In the genomic region with DNA sequence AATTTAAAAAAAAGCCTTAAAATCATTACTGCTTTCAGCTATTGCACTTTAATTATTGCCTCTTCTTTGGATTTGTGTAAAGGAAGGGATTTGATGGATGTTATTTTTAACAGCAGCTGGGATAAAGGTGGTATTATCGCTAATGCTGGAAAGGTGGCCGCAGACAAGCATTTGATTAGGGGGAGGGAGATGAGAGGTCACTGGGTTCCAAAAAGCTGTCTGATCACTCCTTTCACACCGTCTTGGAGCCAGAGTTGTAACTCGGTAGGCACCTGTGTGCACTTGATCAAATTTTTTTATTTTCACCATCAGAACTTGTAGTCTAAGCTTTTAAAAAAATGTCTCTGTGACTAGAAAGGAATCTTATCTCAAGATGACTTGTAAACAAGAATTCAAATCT, we compare ENCODE assay signal across 20 cellular contexts.
DNase-seq lines count a peak whose midpoint lies in the region; ATAC-seq and TF ChIP-seq lines count a peak whose summit lies in the region.
"Had no signal": no experiment of that assay in that cellular context is flagged by ENCODE, and none has a peak within 500 bp of the region (broad histone marks: within the 10 kb centered on the region; RNA-seq: fewer than 3 reads in every experiment).

No MANE protein-coding gene starts in this region.

- H3K4me3 ChIP-seq in GM23338 (no peak overlapping the region), heart right ventricle (peak overlapping the region in 6 of 10 donors; percentile 0 to 26 (median 12)), sigmoid colon (peak overlapping the region; percentile 0 to 46 (median 32))
- H3K4me3 ChIP-seq: BLaER1 treated with 17β-estradiol and CSF1 and Interleukin-3, amounts not matched to agents 10 nM and 100 nM; SK-N-MC had no signal

- H3F3A ChIP-seq in GM23338 (replicated peaks; ENCODE audit: low read depth) = no peaks in the 10 kb centered on the region

- no peak overlapping the region for H3K4me3 Mint-ChIP-seq in GM23338
- H3K4me3 Mint-ChIP-seq in activated naive CD8-positive, alpha-beta T cell treated with anti-CD3 and anti-CD28 coated beads, Interleukin-2, amount 50 U/mL, for 24 hours = no peak overlapping the region
- H3K4me3 Mint-ChIP-seq: CD8-positive, alpha-beta T cell had no signal

- no peaks in the 10 kb centered on the region for H4K20me1 ChIP-seq in GM23338 (replicated peaks; ENCODE audit: insufficient read depth)
- H4K20me1 ChIP-seq: BLaER1 treated with 17β-estradiol and CSF1 and Interleukin-3, amounts not matched to agents 10 nM and 100 nM had no signal

- peaks cover 21% of the 10 kb centered on the region for H3K4me1 Mint-ChIP-seq in GM23338
- peaks cover 2% of the 10 kb centered on the region for H3K4me1 Mint-ChIP-seq in activated naive CD8-positive, alpha-beta T cell treated with anti-CD3 and anti-CD28 coated beads, Interleukin-2, amount 50 U/mL, for 24 hours

- TF ChIP-seq CTCF in GM23338 (conservative IDR thresholded peaks at IDR 0.05; ENCODE audit: low read depth in 2 of 2) (no peak), heart right ventricle (IDR thresholded peaks at IDR 0.05) (no peak), sigmoid colon (IDR thresholded peaks at IDR 0.05) (no peak), GM10266 (IDR thresholded peaks at IDR 0.05; ENCODE audit: control insufficient read depth, insufficient read depth, low read depth, missing control alignments) (no peak)

- no peak overlapping the region for H3K27ac ChIP-seq in GM23338 (ENCODE audit: low read depth)
- H3K27ac ChIP-seq in heart right ventricle = peak overlapping the region; percentile 14 to 74 (median 60)
- peak overlapping the region; percentile 61 to 83 (median 76) for H3K27ac ChIP-seq in sigmoid colon
- H3K27ac ChIP-seq: BLaER1 treated with 17β-estradiol and CSF1 and Interleukin-3, amounts not matched to agents 10 nM and 100 nM; SK-N-MC had no signal

- peaks cover 5% of the 10 kb centered on the region; the same call in 1 of the 2 replicates for H3K9me2 ChIP-seq in GM23338 (ENCODE audit: insufficient read depth)

- H2AFZ ChIP-seq in GM23338 = peak overlapping the region; percentile 63; the same call in 1 of the 2 replicates

- no peaks in the 10 kb centered on the region for H3K79me2 ChIP-seq in GM23338 (replicated peaks; ENCODE audit: insufficient read depth)

- no peak overlapping the region for H3K4me2 ChIP-seq in GM23338
- H3K4me2 ChIP-seq: BLaER1 treated with 17β-estradiol and CSF1 and Interleukin-3, amounts not matched to agents 10 nM and 100 nM had no signal

- no peak for DNase-seq in GM23338 (ENCODE audit: low spot score)
- DNase-seq in NCI-H69 (lab: John Stamatoyannopoulos, UW) = peak; percentile 25
- DNase-seq in heart right ventricle = no peak
- DNase-seq in sigmoid colon = no peak
- no peak for DNase-seq in activated naive CD8-positive, alpha-beta T cell treated with anti-CD3 and anti-CD28 coated beads, Interleukin-2, amount 50 U/mL, for 24 hours
- no peak for DNase-seq in GM10266 (ENCODE audit: extremely low spot score)
- DNase-seq: Calu3; CD8-positive, alpha-beta T cell; DMS53; EL; KBM-7; NCI-H1105 treated with DMSO at 0.1 percent for 48 hours; NCI-H1694 treated with DMSO at 0.1 percent for 48 hours; NCI-H446; NCI-H526 treated with DMSO at 0.1 percent for 48 hours; SHP77 had no signal

- H3K27ac Mint-ChIP-seq in GM23338 = no peak overlapping the region
- H3K27ac Mint-ChIP-seq in activated naive CD8-positive, alpha-beta T cell treated with anti-CD3 and anti-CD28 coated beads, Interleukin-2, amount 50 U/mL, for 24 hours = no peak overlapping the region
- H3K27ac Mint-ChIP-seq: CD8-positive, alpha-beta T cell had no signal

- 35 to 54% methylated on average over 4 of the region's 4 CpGs for WGBS in heart right ventricle, 2 donors
- 67 to 81% methylated on average over 4 of the region's 4 CpGs for WGBS in sigmoid colon, 2 donors

- H3K9me3 ChIP-seq in heart right ventricle = no peaks in the 10 kb centered on the region
- H3K9me3 ChIP-seq in sigmoid colon = no peaks in the 10 kb centered on the region

- peaks cover 2% of the 10 kb centered on the region for H3K27me3 Mint-ChIP-seq in GM23338 (ENCODE audit: insufficient read depth, low read depth, poor library complexity)
- H3K27me3 Mint-ChIP-seq in activated naive CD8-positive, alpha-beta T cell treated with anti-CD3 and anti-CD28 coated beads, Interleukin-2, amount 50 U/mL, for 24 hours = peaks cover 2% of the 10 kb centered on the region

- TF ChIP-seq POLR2A in sigmoid colon (IDR thresholded peaks at IDR 0.05) = no peak

- H3K36me3 ChIP-seq in GM23338 (ENCODE audit: insufficient read depth) = no peaks in the 10 kb centered on the region
- H3K36me3 ChIP-seq in heart right ventricle = no peaks in the 10 kb centered on the region
- no peaks in the 10 kb centered on the region for H3K36me3 ChIP-seq in sigmoid colon
- H3K36me3 ChIP-seq: BLaER1 treated with 17β-estradiol and CSF1 and Interleukin-3, amounts not matched to agents 10 nM and 100 nM had no signal

- H3K27me3 ChIP-seq in GM23338 (ENCODE audit: insufficient read depth) (no peaks in the 10 kb centered on the region), heart right ventricle (no peaks in the 10 kb centered on the region), sigmoid colon (no peaks in the 10 kb centered on the region)
- H3K27me3 ChIP-seq: BLaER1 treated with 17β-estradiol and CSF1 and Interleukin-3, amounts not matched to agents 10 nM and 100 nM had no signal

- H3K9me3 Mint-ChIP-seq in GM23338 = peaks cover 2% of the 10 kb centered on the region; the same call in 1 of the 3 replicates
- no peaks in the 10 kb centered on the region for H3K9me3 Mint-ChIP-seq in activated naive CD8-positive, alpha-beta T cell treated with anti-CD3 and anti-CD28 coated beads, Interleukin-2, amount 50 U/mL, for 24 hours

- H3K36me3 Mint-ChIP-seq in GM23338 (ENCODE audit: low read depth) = no peaks in the 10 kb centered on the region
- no peaks in the 10 kb centered on the region for H3K36me3 Mint-ChIP-seq in activated naive CD8-positive, alpha-beta T cell treated with anti-CD3 and anti-CD28 coated beads, Interleukin-2, amount 50 U/mL, for 24 hours (ENCODE audit: low read depth)
- H3K36me3 Mint-ChIP-seq: CD8-positive, alpha-beta T cell had no signal

- intact Hi-C loops in heart right ventricle (cut with DNase I) = no loop called here
- intact Hi-C loops in sigmoid colon (cut with DNase I) = no loop called here

- TF ChIP-seq EP300 in sigmoid colon (IDR thresholded peaks at IDR 0.05) = no peak

- H3K4me1 ChIP-seq in GM23338 (ENCODE audit: insufficient read depth) = no peaks in the 10 kb centered on the region; the same call in 1 of the 2 replicates
- H3K4me1 ChIP-seq in heart right ventricle = peaks cover 0 to 40% (median 13%) of the 10 kb centered on the region in 9 donors
- H3K4me1 ChIP-seq in sigmoid colon = peaks cover 0 to 60% (median 25%) of the 10 kb centered on the region in 4 donors

- ATAC-seq in GM23338 = no peak
- ATAC-seq in heart right ventricle = peak in 4 of 8 donors; percentile 27 to 59 (median 44)
- ATAC-seq in HG03432 (IDR thresholded peaks at IDR 0.05; ENCODE audit: unreplicated experiment) = no peak
- no peak for ATAC-seq in activated naive CD8-positive, alpha-beta T cell treated with anti-CD3 and anti-CD28 coated beads, Interleukin-2, amount 50 U/mL, for 24 hours
- ATAC-seq: CD8-positive, alpha-beta T cell; HepG2 had no signal

TF ChIP-seq in GM23338, 12 proteins besides CTCF, POLR2A, EP300 and RAD21:
- TF ChIP-seq POLR2AphosphoS5 (IDR thresholded peaks at IDR 0.05; ENCODE audit: low read depth) (no peak), EZH2 (IDR thresholded peaks at IDR 0.05; ENCODE audit: low read depth, unreplicated experiment) (no peak), EZH2phosphoT487 (IDR thresholded peaks at IDR 0.05; ENCODE audit: unreplicated experiment) (no peak), JUNB (IDR thresholded peaks at IDR 0.05; ENCODE audit: unreplicated experiment) (no peak), ETS1 (IDR thresholded peaks at IDR 0.05) (no peak)
